ENCODE assay signal across 1 cellular context in the genomic region with DNA sequence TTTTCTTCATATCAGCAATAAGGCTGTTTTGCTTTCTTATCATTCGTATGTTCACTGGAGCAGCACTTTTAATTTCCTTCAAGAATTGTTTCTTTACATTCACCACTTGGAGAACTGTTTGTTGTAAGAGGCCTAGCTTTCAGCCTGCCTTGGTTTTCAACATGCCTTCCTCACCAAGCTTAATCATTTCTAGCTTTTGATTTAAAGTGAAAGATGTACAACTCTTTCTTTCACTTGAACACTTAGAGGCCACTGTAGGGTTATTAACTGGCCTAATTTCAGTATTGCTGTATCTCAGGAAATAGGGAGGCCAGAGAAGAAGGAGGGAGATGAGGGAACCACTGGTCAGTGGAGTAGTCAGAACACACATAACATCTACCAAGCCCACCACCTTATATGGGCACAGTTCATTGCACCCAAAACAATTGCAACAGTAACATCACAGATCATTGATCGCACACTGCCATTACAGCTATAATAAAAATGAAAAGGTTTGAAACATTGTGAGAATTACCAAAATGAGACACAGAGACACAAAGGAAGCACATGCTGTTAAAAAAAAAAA.
TF ChIP-seq lines count a peak whose summit lies in the region.

No MANE protein-coding gene starts in this region.

TF ChIP-seq in GM12878, 131 proteins besides CTCF, POLR2A, EP300 and RAD21 (continued from another document):
- TF ChIP-seq, protein P1, sequence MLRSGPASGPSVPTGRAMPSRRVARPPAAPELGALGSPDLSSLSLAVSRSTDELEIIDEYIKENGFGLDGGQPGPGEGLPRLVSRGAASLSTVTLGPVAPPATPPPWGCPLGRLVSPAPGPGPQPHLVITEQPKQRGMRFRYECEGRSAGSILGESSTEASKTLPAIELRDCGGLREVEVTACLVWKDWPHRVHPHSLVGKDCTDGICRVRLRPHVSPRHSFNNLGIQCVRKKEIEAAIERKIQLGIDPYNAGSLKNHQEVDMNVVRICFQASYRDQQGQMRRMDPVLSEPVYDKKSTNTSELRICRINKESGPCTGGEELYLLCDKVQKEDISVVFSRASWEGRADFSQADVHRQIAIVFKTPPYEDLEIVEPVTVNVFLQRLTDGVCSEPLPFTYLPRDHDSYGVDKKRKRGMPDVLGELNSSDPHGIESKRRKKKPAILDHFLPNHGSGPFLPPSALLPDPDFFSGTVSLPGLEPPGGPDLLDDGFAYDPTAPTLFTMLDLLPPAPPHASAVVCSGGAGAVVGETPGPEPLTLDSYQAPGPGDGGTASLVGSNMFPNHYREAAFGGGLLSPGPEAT (IDR thresholded peaks at IDR 0.05; ENCODE audit: low read depth), result no peak
- TF ChIP-seq RAD51 (IDR thresholded peaks at IDR 0.05), result no peak
- peak; percentile 62 for TF ChIP-seq NFIC (IDR thresholded peaks at IDR 0.05; ENCODE audit: low read depth, low read length)
- TF ChIP-seq RCOR1 (conservative IDR thresholded peaks at IDR 0.05; ENCODE audit: low read depth, low read length), result no peak
- TF ChIP-seq, protein P2, sequence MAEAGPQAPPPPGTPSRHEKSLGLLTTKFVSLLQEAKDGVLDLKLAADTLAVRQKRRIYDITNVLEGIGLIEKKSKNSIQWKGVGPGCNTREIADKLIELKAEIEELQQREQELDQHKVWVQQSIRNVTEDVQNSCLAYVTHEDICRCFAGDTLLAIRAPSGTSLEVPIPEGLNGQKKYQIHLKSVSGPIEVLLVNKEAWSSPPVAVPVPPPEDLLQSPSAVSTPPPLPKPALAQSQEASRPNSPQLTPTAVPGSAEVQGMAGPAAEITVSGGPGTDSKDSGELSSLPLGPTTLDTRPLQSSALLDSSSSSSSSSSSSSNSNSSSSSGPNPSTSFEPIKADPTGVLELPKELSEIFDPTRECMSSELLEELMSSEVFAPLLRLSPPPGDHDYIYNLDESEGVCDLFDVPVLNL (IDR thresholded peaks at IDR 0.05; ENCODE audit: low read depth, low read length), result no peak
- no peak for TF ChIP-seq JUND (IDR thresholded peaks at IDR 0.05; ENCODE audit: low read depth, low read length)
- TF ChIP-seq MTA3 (IDR thresholded peaks at IDR 0.05; ENCODE audit: borderline replicate concordance, low read length), result no peak
- no peak for TF ChIP-seq NFYA (IDR thresholded peaks at IDR 0.05; ENCODE audit: borderline replicate concordance, low read depth, low read length)
- TF ChIP-seq FOXM1 (IDR thresholded peaks at IDR 0.05; ENCODE audit: low read depth, low read length), result peak; percentile 56; the same call in 1 of the 2 replicates
- no peak for TF ChIP-seq HDAC6 (IDR thresholded peaks at IDR 0.05; ENCODE audit: unreplicated experiment)
- no peak for TF ChIP-seq SMC3 (IDR thresholded peaks at IDR 0.05; ENCODE audit: borderline replicate concordance, low read length)
- TF ChIP-seq, protein P3, sequence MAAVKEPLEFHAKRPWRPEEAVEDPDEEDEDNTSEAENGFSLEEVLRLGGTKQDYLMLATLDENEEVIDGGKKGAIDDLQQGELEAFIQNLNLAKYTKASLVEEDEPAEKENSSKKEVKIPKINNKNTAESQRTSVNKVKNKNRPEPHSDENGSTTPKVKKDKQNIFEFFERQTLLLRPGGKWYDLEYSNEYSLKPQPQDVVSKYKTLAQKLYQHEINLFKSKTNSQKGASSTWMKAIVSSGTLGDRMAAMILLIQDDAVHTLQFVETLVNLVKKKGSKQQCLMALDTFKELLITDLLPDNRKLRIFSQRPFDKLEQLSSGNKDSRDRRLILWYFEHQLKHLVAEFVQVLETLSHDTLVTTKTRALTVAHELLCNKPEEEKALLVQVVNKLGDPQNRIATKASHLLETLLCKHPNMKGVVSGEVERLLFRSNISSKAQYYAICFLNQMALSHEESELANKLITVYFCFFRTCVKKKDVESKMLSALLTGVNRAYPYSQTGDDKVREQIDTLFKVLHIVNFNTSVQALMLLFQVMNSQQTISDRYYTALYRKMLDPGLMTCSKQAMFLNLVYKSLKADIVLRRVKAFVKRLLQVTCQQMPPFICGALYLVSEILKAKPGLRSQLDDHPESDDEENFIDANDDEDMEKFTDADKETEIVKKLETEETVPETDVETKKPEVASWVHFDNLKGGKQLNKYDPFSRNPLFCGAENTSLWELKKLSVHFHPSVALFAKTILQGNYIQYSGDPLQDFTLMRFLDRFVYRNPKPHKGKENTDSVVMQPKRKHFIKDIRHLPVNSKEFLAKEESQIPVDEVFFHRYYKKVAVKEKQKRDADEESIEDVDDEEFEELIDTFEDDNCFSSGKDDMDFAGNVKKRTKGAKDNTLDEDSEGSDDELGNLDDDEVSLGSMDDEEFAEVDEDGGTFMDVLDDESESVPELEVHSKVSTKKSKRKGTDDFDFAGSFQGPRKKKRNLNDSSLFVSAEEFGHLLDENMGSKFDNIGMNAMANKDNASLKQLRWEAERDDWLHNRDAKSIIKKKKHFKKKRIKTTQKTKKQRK (IDR thresholded peaks at IDR 0.05; ENCODE audit: low read depth, low read length), result no peak
- TF ChIP-seq GABPA (IDR thresholded peaks at IDR 0.05; ENCODE audit: low read depth), result 0 out of 2 replicates have a peak, but pooled peaks have one; percentile 28
- TF ChIP-seq ETV6 (conservative IDR thresholded peaks at IDR 0.05 in 1 of 2, IDR thresholded peaks at IDR 0.05 in 1 of 2; ENCODE audit: borderline replicate concordance in 1 of 2, low read depth in 1 of 2), result peak in 1 of 2 experiments; percentile 31; a peak in 2 of 4 replicates
- no peak for TF ChIP-seq ZNF274 (IDR thresholded peaks at IDR 0.05; ENCODE audit: insufficient read depth, insufficient read length)
